23 cellular contexts compared by ENCODE assay signal in genomic region chr4:52201705-52202104, GRCh38.
"Had no signal": no experiment of that assay in that cellular context is flagged by ENCODE, and none has a peak within 500 bp of the region (broad histone marks: within the 10 kb centered on the region; RNA-seq: fewer than 3 reads in every experiment).

No MANE protein-coding gene starts in this region.

- DNase-seq: activated CD4-positive, alpha-beta T cell treated with anti-CD3 and anti-CD28 coated beads for 4 hours; activated CD4-positive, alpha-beta T cell treated with anti-CD3 and anti-CD28 coated beads, Interleukin-2, amount 50 U/mL, for 48 hours; activated CD4-positive, CD25-positive, alpha-beta regulatory T cell; activated naive CD4-positive, alpha-beta T cell treated with Interleukin-2 at 50 U/mL for 16 hours; activated naive CD8-positive, alpha-beta T cell treated with anti-CD3 and anti-CD28 coated beads for 36 hours; activated T-cell treated with anti-CD3 and anti-CD28 coated beads, Interleukin-2, amount 50 U/mL, for 48 hours; effector memory CD4-positive, alpha-beta T cell; foreskin melanocyte; glutamatergic neuron; naive thymus-derived CD8-positive, alpha-beta T cell; retina; sigmoid colon; stimulated activated CD4-positive, alpha-beta T cell treated with anti-CD3 and anti-CD28 coated beads, Interleukin-4, amount 100 ng/mL, for 1 hour; stimulated activated naive CD4-positive, alpha-beta T cell; T1000; testis; trophoblast cell had no signal

- H3K27me3 ChIP-seq: hepatocyte, sigmoid colon, testis, vagina had no signal

- H3K27ac Mint-ChIP-seq: activated naive CD8-positive, alpha-beta T cell treated with anti-CD3 and anti-CD28 coated beads for 36 hours; mesothelial cell of epicardium; naive thymus-derived CD8-positive, alpha-beta T cell; progenitor cell of endocrine pancreas had no signal

- ATAC-seq: esophagus mucosa; naive thymus-derived CD8-positive, alpha-beta T cell had no signal

- H3K4me1 ChIP-seq: testis, vagina had no signal

- H3K27me3 Mint-ChIP-seq: activated naive CD8-positive, alpha-beta T cell treated with anti-CD3 and anti-CD28 coated beads for 36 hours; central memory CD8-positive, alpha-beta T cell; progenitor cell of endocrine pancreas had no signal

- H3K4me3 ChIP-seq: hepatocyte, sigmoid colon, testis, vagina had no signal

- H3K36me3 ChIP-seq: sigmoid colon, vagina had no signal

- H3K79me2 ChIP-seq: hepatocyte had no signal

- H3K4me2 ChIP-seq: hepatocyte had no signal

- H3K4me1 Mint-ChIP-seq: activated naive CD8-positive, alpha-beta T cell treated with anti-CD3 and anti-CD28 coated beads for 36 hours; central memory CD8-positive, alpha-beta T cell had no signal

- H2AFZ ChIP-seq: hepatocyte had no signal

- H3K4me3 Mint-ChIP-seq: activated naive CD8-positive, alpha-beta T cell treated with anti-CD3 and anti-CD28 coated beads for 36 hours; central memory CD8-positive, alpha-beta T cell; mesothelial cell of epicardium; naive thymus-derived CD8-positive, alpha-beta T cell had no signal

- H3K9me3 Mint-ChIP-seq: activated naive CD8-positive, alpha-beta T cell treated with anti-CD3 and anti-CD28 coated beads for 36 hours had no signal

- H3K36me3 Mint-ChIP-seq: activated naive CD8-positive, alpha-beta T cell treated with anti-CD3 and anti-CD28 coated beads for 36 hours; mesothelial cell of epicardium; naive thymus-derived CD8-positive, alpha-beta T cell had no signal

- H3K27ac ChIP-seq: hepatocyte, sigmoid colon, testis, vagina had no signal

- H3K9me3 ChIP-seq: sigmoid colon, testis, vagina had no signal
